7 cellular contexts compared by ENCODE assay signal in the genomic region with DNA sequence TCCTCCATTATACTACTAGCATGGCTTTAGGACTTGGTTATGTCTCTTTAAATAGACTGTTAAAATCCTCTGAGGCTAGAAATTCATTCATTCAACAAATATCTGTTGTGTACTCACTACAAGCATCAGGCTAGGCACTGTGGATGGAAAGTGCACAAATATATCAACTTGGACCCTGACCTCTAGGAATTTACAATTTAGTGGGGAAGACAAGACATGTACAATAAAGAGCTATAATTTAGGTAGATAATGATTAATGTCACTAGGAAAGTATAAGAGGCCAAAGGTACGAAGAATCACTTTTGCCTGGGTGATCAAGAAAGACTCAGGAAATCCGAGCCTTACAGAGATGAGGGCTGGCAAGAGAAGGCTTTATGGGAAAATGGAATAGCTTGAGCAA.
"Had no signal": no experiment of that assay in that cellular context is flagged by ENCODE, and none has a peak within 500 bp of the region (broad histone marks: within the 10 kb centered on the region; RNA-seq: fewer than 3 reads in every experiment).

No MANE protein-coding gene starts in this region.

- DNase-seq: GDM1, GF-D8 had no signal

- FAIRE-seq: G401.6, GM12878, GM12891, GM18507, GM19239 had no signal

- H3K4me3 ChIP-seq: GM12878 had no signal

- ATAC-seq: GM12878 had no signal
